8 cellular contexts compared by ENCODE assay signal in genomic region chr13:36998624-36999041, GRCh38. TPM values are rescaled to one million over a fixed set of nuclear protein-coding genes. Genes with fewer than 3 reads are reported as not detected.
A peak's percentile ranks its signal among the peaks of the same experiment; 100 is the strongest.
DNase-seq lines count a peak whose midpoint lies in the region; ATAC-seq and TF ChIP-seq lines count a peak whose summit lies in the region.

No MANE protein-coding gene starts in this region.

- H3K27ac ChIP-seq in colonic mucosa (peak overlapping the region; percentile 99), lower lobe of right lung (peak overlapping the region; percentile 98)

- no peak for TF ChIP-seq CTCF in colonic mucosa (IDR thresholded peaks at IDR 0.05)
- TF ChIP-seq CTCF in lower lobe of right lung (IDR thresholded peaks at IDR 0.05) = no peak

- H3K36me3 ChIP-seq in colonic mucosa (peaks cover 7% of the 10 kb centered on the region), lower lobe of right lung (peaks cover 31% of the 10 kb centered on the region)

- peak overlapping the region; percentile 95 to 96 for H3K9ac ChIP-seq in colonic mucosa (ENCODE audit: low read depth in 2 of 2, low read length in 2 of 2)

- peak; percentile 44 for DNase-seq in activated CD4-positive, CD25-positive, alpha-beta regulatory T cell treated with anti-CD3 and anti-CD28 coated beads, Interleukin-2, amount 50 U/mL, for 72 hours
- DNase-seq in UCSD-AML1 (lab: John Stamatoyannopoulos, UW; ENCODE audit: unreplicated experiment) (peak; percentile 26), colonic mucosa (peak; percentile 35), lower lobe of right lung (peak; percentile 49), AG08396 (ENCODE audit: low spot score) (no peak), medulla oblongata (ENCODE audit: extremely low spot score) (no peak)
- peak; percentile 25 for DNase-seq in stimulated activated naive CD8-positive, alpha-beta T cell treated with anti-CD3 and anti-CD28 coated beads, Interleukin-15, Interleukin-2, amounts not matched to agents 100 U/mL and 50 U/mL, for 24 hours

- H3K27me3 ChIP-seq in colonic mucosa = no peaks in the 10 kb centered on the region
- H3K27me3 ChIP-seq in lower lobe of right lung (ENCODE audit: low read depth) = no peaks in the 10 kb centered on the region

- H3K9me3 ChIP-seq in colonic mucosa = no peaks in the 10 kb centered on the region
- no peaks in the 10 kb centered on the region for H3K9me3 ChIP-seq in lower lobe of right lung

- peak overlapping the region; percentile 84 for H3K4me3 ChIP-seq in colonic mucosa
- peak overlapping the region; percentile 91 for H3K4me3 ChIP-seq in lower lobe of right lung

- intact Hi-C loops in colonic mucosa (cut with DNase I) (no loop called here), lower lobe of right lung (cut with DNase I) (no loop called here)

- no peak for ATAC-seq in activated CD4-positive, CD25-positive, alpha-beta regulatory T cell treated with anti-CD3 and anti-CD28 coated beads, Interleukin-2, amount 50 U/mL, for 24 hours
- peak; percentile 4 to 7 for ATAC-seq in lower lobe of right lung
- no peak for ATAC-seq in stimulated activated naive CD8-positive, alpha-beta T cell treated with anti-CD3 and anti-CD28 coated beads, Interleukin-15, Interleukin-2, amounts not matched to agents 100 U/mL and 50 U/mL, for 24 hours

- peaks cover 7% of the 10 kb centered on the region for H3K4me1 ChIP-seq in colonic mucosa
- H3K4me1 ChIP-seq in lower lobe of right lung = peaks cover 22% of the 10 kb centered on the region

RNA-seq across cellular contexts. Expression of gene ALG5, which starts 0.5 kb away (rescaled TPM):
- 10 to 100 TPM; 37.2 to 39.5 TPM for total RNA-seq in colonic mucosa
- total RNA-seq in lower lobe of right lung = 30.6 TPM

RNA-seq across cellular contexts. Expression of gene EXOSC8, which starts 2.0 kb away (rescaled TPM):
- 10 to 100 TPM; 22.6 to 44.7 TPM for total RNA-seq in colonic mucosa
- total RNA-seq in lower lobe of right lung = 33.2 TPM

Comparison
In these comparisons a context has a peak if more than half of its experiments do, and no peak if none do; other contexts are left out.
1. DNase-seq: peak in activated CD4-positive, CD25-positive, alpha-beta regulatory T cell treated with anti-CD3 and anti-CD28 coated beads, Interleukin-2, amount 50 U/mL, for 72 hours (single experiment), UCSD-AML1 (single experiment), colonic mucosa (single experiment), lower lobe of right lung (single experiment) and stimulated activated naive CD8-positive, alpha-beta T cell treated with anti-CD3 and anti-CD28 coated beads, Interleukin-15, Interleukin-2, amounts not matched to agents 100 U/mL and 50 U/mL, for 24 hours (single experiment); none in AG08396 (single experiment) and medulla oblongata (single experiment).
2. ATAC-seq: peak in lower lobe of right lung (2 of 2); none in activated CD4-positive, CD25-positive, alpha-beta regulatory T cell treated with anti-CD3 and anti-CD28 coated beads, Interleukin-2, amount 50 U/mL, for 24 hours (0 of 2) and stimulated activated naive CD8-positive, alpha-beta T cell treated with anti-CD3 and anti-CD28 coated beads, Interleukin-15, Interleukin-2, amounts not matched to agents 100 U/mL and 50 U/mL, for 24 hours (single experiment).